ENCODE assay signal across 1 cellular context in the genomic region with DNA sequence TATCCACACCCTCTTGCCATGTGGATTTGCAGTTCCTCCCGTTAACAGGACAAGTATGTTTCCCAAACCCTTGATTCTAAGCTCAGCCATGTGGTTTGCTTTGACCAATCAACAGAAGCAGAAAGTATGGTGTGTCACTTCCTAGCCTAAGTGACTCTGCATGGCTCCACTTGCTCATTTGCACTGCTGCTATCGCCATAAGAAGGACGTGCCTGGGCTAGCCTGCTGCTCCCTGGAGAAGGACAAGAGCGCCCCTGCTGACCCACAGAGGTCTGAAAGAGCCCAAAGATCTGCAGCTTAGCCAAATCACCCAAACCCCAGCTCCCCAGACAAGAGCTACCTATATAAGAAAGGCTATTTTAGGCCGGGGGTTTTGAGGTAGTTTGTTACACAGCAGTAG.
TF ChIP-seq lines count a peak whose summit lies in the region.

No MANE protein-coding gene starts in this region.

TF ChIP-seq in IMR-90, 13 proteins besides CTCF, POLR2A, EP300 and RAD21:
- TF ChIP-seq MXI1 (IDR thresholded peaks at IDR 0.05; ENCODE audit: borderline replicate concordance, low read depth, low read length) (no peak), RCOR1 (IDR thresholded peaks at IDR 0.05; ENCODE audit: insufficient replicate concordance, low read length) (no peak), FOS (IDR thresholded peaks at IDR 0.05; ENCODE audit: low read depth, low read length) (no peak), SMC3 (IDR thresholded peaks at IDR 0.05; ENCODE audit: low read depth, low read length) (no peak), CHD1 (IDR thresholded peaks at IDR 0.05; ENCODE audit: low read depth, low read length) (no peak), MAFK (IDR thresholded peaks at IDR 0.05; ENCODE audit: low read depth, low read length) (no peak), MAZ (IDR thresholded peaks at IDR 0.05; ENCODE audit: borderline replicate concordance, low read depth, low read length) (no peak)
- TF ChIP-seq, protein P1, sequence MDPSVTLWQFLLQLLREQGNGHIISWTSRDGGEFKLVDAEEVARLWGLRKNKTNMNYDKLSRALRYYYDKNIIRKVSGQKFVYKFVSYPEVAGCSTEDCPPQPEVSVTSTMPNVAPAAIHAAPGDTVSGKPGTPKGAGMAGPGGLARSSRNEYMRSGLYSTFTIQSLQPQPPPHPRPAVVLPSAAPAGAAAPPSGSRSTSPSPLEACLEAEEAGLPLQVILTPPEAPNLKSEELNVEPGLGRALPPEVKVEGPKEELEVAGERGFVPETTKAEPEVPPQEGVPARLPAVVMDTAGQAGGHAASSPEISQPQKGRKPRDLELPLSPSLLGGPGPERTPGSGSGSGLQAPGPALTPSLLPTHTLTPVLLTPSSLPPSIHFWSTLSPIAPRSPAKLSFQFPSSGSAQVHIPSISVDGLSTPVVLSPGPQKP (IDR thresholded peaks at IDR 0.05; ENCODE audit: borderline replicate concordance, low read depth, low read length) = no peak
